ENCODE assay signal across 1 cellular context in genomic region chr17:42120161-42121065, GRCh38.
TF ChIP-seq lines count a peak whose summit lies in the region.

No MANE protein-coding gene starts in this region.

TF ChIP-seq in K562, 482 proteins besides CTCF, POLR2A, EP300 and RAD21:
- TF ChIP-seq TCF3 (CRISPR knock-in tag; IDR thresholded peaks at IDR 0.05) (peak; percentile 33; the same call in 1 of the 2 replicates), GATA2 (CRISPR knock-in tag; IDR thresholded peaks at IDR 0.05) (0 out of 2 replicates have a peak, but pooled peaks have one; percentile 10), PRMT5 (CRISPR knock-in tag; IDR thresholded peaks at IDR 0.05) (no peak), CBFA2T2 (conservative IDR thresholded peaks at IDR 0.05) (peak; percentile 39; the same call in 1 of the 2 replicates), NR1H2 (CRISPR knock-in tag; IDR thresholded peaks at IDR 0.05) (no peak), ZNF740 (CRISPR knock-in tag; IDR thresholded peaks at IDR 0.05) (0 out of 2 replicates have a peak, but pooled peaks have one; percentile 61), ZNF740 (tag; IDR thresholded peaks at IDR 0.05) (no peak; a peak in 1 of 4 replicates), CBFA2T3 (IDR thresholded peaks at IDR 0.05) (peak; percentile 68)
